3 cellular contexts compared by ENCODE assay signal in the genomic region with DNA sequence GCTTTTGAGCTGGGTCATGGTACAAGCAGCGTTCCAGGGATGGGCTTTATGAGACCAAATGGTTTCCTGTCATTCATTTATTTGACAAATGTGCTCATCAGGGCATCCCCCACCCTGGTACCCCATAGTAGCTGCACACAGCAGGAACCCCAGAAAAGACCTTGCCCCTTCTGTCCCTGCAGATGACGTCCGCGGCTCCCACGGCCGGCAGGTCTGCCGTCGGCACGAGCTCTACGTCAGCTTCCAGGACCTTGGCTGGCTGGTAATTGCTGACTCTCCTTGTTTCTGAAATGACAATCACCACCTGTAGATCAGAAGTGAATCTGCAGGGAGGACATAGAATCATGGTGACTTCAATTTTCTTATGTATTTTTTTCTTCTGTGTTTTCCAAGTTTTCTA. TPM values are rescaled to one million over a fixed set of nuclear protein-coding genes. Genes with fewer than 3 reads are reported as not detected.
"Had no signal": no experiment of that assay in that cellular context is flagged by ENCODE, and none has a peak within 500 bp of the region (broad histone marks: within the 10 kb centered on the region; RNA-seq: fewer than 3 reads in every experiment).

No MANE protein-coding gene starts in this region.

RNA-seq across cellular contexts. Expression of gene BMP8A, which starts 30.8 kb away (rescaled TPM):
- total RNA-seq: M059J, RPMI7951, SK-MEL-5 had no signal
